Comparison of ENCODE assay signal across 19 cellular contexts in genomic region chr20:40617594-40617993, GRCh38.
A peak's percentile ranks its signal among the peaks of the same experiment; 100 is the strongest.
DNase-seq lines count a peak whose midpoint lies in the region; ATAC-seq and TF ChIP-seq lines count a peak whose summit lies in the region.
"Had no signal": no experiment of that assay in that cellular context is flagged by ENCODE, and none has a peak within 500 bp of the region (broad histone marks: within the 10 kb centered on the region; RNA-seq: fewer than 3 reads in every experiment).

No MANE protein-coding gene starts in this region.

- TF ChIP-seq CTCF in liver (IDR thresholded peaks at IDR 0.05; ENCODE audit: low read depth, low read length, missing input control), result no peak

- peaks cover 0 to 6% (median 0%) of the 10 kb centered on the region in 4 donors for H3K4me1 ChIP-seq in liver (ENCODE audit: control insufficient read depth in 4 of 4, insufficient read depth in 4 of 4, low read length in 3 of 4)
- H3K4me1 ChIP-seq: HAP-1, SJSA1 had no signal

- H3K27me3 ChIP-seq in liver (ENCODE audit: control insufficient read depth in 4 of 4, insufficient read depth in 4 of 4, low read length in 3 of 4), result no peaks in the 10 kb centered on the region

- DNase-seq in GOT3 (lab: John Stamatoyannopoulos, UW) (peak; percentile 81), T1000 (lab: John Stamatoyannopoulos, UW) (peak; percentile 34), NCI-H128 (lab: John Stamatoyannopoulos, UW; ENCODE audit: unreplicated experiment) (no peak), HCEC 1CT (no peak)
- peak in 4 of 6 experiments; percentile 22 to 90 (median 85) for DNase-seq in stimulated activated naive CD4-positive, alpha-beta T cell (lab: John Stamatoyannopoulos, UW)
- DNase-seq: DMS53, NCI-H1048, NCI-H1417 treated with DMSO at 0.1 percent for 48 hours, NCI-H1694 treated with DMSO at 0.1 percent for 48 hours, NCI-H524, NCI-H748 treated with DMSO at 0.1 percent for 48 hours, PC-9, Right ventricle myocardium superior had no signal

- H3K9me3 ChIP-seq in liver (ENCODE audit: control insufficient read depth in 4 of 4, low read length in 3 of 4), result no peaks in the 10 kb centered on the region
- H3K9me3 ChIP-seq: HAP-1, SJSA1 had no signal

- no peak overlapping the region for H3K27ac ChIP-seq in liver (ENCODE audit: low read depth in 1 of 2, low read length in 2 of 2)
- H3K27ac ChIP-seq: HL-60, PC-9, SJSA1 had no signal

- no peak overlapping the region for H3K9ac ChIP-seq in liver (ENCODE audit: low read depth in 1 of 2, low read length in 2 of 2)

- ATAC-seq in HG03469 (IDR thresholded peaks at IDR 0.05; ENCODE audit: unreplicated experiment), result no peak
- ATAC-seq: GM23338 had no signal

- TF ChIP-seq RAD21 in liver (IDR thresholded peaks at IDR 0.05), result peak in 1 of 2 donors; percentile 36

- 48% methylated on average over 6 of the region's 6 CpGs for WGBS in liver

- no peaks in the 10 kb centered on the region for H3K36me3 ChIP-seq in liver (ENCODE audit: control insufficient read depth in 4 of 4, insufficient read depth in 3 of 4, low read depth in 1 of 4, low read length in 3 of 4)
- H3K36me3 ChIP-seq: HAP-1, SJSA1 had no signal

- H3K4me3 ChIP-seq in liver (ENCODE audit: low read depth in 1 of 3, low read length in 3 of 3), result no peak overlapping the region
- H3K4me3 ChIP-seq: GM23338, HAP-1, PC-9, SJSA1 had no signal

TF ChIP-seq in liver, 16 proteins besides CTCF, POLR2A, EP300 and RAD21:
- TF ChIP-seq SP1 (IDR thresholded peaks at IDR 0.05), result peak; percentile 46
- peak; percentile 51 for TF ChIP-seq HNF4G (IDR thresholded peaks at IDR 0.05)
- peak; percentile 59 to 86 for TF ChIP-seq HNF4A (conservative IDR thresholded peaks at IDR 0.05)
- TF ChIP-seq ATF3 (IDR thresholded peaks at IDR 0.05), result no peak
TF ChIP-seq in liver: peak in this region for 3.

Comparison
In these comparisons a context has a peak if more than half of its experiments do, and no peak if none do; other contexts are left out.
1. DNase-seq: peak in GOT3 (single experiment), T1000 (single experiment) and stimulated activated naive CD4-positive, alpha-beta T cell (4 of 6); none in NCI-H128 (single experiment) and HCEC 1CT (single experiment).